ENCODE assay signal across 1 cellular context in genomic region chr19:11236324-11237301, GRCh38.
A peak's percentile ranks its signal among the peaks of the same experiment; 100 is the strongest.
TF ChIP-seq lines count a peak whose summit lies in the region.

No MANE protein-coding gene starts in this region.

TF ChIP-seq in K562, 482 proteins besides CTCF, POLR2A, EP300 and RAD21:
- TF ChIP-seq ZNF436 (CRISPR knock-in tag; IDR thresholded peaks at IDR 0.05) (no peak), ZBTB11 (CRISPR knock-in tag; IDR thresholded peaks at IDR 0.05) (no peak), TFAM (CRISPR knock-in tag; conservative IDR thresholded peaks at IDR 0.05) (no peak), ARID3B (CRISPR knock-in tag; IDR thresholded peaks at IDR 0.05; ENCODE audit: borderline replicate concordance) (no peak), RBM25 (IDR thresholded peaks at IDR 0.05; ENCODE audit: low read depth, low read length, severe bottlenecking) (no peak), ARID2 (IDR thresholded peaks at IDR 0.05) (no peak), CEBPB (tag; IDR thresholded peaks at IDR 0.05) (0 out of 2 replicates have a peak, but pooled peaks have one; percentile 11), FOS (IDR thresholded peaks at IDR 0.05; ENCODE audit: extremely low read depth, insufficient read length) (no peak)
